Comparison of ENCODE assay signal across 1 cellular context in the genomic region with DNA sequence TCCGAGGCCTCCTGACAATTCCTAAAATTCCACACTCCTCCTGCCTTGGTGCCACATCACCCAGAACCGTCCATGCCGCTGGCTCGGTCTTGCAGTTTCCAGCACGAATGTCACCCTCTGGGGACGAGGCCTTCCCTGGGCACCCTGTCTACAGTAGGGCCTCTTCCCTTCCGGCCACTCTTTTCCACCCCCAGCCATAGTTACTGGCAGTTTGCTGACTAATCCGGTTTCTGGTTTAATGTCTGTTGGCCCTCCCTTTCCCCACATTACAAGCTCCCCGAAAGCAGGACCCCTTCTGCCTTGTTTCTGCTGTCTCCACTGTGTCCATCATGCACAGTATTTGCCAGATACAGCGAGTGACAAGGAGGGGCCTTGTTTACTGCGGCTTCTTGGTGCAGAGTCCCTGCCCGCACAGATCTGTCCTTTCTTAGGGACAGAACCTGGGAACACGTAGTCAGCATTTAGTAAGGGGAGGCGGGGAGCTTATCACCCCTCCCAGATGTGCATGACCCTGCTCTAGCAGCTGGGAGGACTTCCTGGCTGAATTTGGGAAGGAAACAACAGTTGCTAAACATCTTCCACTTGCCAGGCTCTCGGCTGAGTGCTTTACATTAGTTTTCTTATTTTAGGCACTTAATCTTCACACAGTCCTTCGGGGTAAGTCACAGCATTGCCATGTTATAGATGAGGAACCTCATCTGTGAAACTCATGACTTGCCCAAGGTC.
TF ChIP-seq lines count a peak whose summit lies in the region.

No MANE protein-coding gene starts in this region.

TF ChIP-seq in K562, 482 proteins besides CTCF, POLR2A, EP300 and RAD21 (continued from another document and continues in another):
- TF ChIP-seq, protein P1, sequence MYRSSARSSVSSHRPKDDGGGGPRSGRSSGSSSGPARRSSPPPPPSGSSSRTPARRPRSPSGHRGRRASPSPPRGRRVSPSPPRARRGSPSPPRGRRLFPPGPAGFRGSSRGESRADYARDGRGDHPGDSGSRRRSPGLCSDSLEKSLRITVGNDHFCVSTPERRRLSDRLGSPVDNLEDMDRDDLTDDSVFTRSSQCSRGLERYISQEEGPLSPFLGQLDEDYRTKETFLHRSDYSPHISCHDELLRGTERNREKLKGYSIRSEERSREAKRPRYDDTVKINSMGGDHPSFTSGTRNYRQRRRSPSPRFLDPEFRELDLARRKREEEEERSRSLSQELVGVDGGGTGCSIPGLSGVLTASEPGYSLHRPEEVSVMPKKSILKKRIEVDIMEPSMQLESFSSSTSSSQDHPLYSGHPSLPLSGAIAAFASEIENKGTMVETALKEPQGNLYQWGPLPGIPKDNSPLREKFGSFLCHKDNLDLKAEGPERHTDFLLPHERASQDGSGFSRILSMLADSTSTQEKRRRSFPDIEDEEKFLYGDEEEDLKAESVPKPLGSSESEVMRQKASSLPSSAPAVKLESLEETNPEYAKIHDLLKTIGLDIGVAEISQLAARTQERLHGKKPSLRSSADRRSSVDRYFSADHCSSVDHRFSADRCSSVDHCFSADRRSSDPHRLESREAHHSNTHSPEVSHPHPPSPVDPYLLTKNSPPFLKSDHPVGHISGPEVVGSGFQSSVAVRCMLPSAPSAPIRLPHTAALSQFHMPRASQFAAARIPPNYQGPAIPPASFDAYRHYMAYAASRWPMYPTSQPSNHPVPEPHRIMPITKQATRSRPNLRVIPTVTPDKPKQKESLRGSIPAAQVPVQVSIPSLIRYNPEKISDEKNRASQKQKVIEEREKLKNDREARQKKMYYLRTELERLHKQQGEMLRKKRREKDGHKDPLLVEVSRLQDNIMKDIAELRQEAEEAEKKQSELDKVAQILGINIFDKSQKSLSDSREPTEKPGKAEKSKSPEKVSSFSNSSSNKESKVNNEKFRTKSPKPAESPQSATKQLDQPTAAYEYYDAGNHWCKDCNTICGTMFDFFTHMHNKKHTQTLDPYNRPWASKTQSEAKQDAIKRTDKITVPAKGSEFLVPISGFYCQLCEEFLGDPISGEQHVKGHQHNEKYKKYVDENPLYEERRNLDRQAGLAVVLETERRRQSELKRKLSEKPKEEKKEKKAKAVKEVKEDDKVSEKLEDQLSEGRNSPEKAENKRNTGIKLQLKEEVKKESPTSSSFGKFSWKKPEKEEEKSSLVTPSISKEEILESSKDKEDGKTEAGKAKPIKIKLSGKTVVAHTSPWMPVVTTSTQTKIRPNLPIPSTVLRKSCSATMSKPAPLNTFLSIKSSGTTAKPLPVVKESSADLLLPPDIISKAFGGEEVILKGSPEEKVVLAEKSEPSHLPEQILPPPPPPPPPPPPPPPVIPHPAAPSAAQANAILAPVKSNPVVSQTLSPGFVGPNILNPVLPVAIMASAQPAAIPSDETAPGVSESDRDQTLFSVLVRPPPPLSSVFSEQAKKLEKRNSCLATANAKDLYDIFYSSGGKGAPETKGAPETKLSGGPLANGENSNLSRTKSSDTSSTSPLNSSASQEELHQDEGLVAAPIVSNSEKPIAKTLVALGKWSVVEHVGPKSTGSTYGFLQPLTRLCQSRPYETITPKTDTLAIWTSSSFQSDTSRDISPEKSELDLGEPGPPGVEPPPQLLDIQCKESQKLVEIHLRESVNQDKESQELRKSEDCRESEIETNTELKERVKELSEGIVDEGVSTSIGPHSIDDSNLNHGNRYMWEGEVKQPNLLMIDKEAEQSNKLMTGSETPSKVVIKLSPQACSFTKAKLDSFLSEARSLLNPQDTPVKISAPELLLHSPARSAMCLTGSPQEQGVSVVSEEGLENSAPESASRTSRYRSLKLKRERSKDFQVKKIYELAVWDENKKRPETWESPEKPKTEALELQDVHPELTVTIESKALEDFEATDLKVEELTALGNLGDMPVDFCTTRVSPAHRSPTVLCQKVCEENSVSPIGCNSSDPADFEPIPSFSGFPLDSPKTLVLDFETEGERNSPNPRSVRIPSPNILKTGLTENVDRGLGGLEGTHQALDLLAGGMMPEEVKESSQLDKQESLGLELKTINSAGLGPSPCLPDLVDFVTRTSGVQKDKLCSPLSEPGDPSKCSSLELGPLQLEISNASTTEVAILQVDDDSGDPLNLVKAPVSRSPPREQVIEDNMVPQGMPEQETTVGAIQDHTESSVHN (IDR thresholded peaks at IDR 0.05; ENCODE audit: borderline replicate concordance in 1 of 2, low read depth in 1 of 2), result no peak
- TF ChIP-seq RBFOX2 (IDR thresholded peaks at IDR 0.05; ENCODE audit: low read depth, low read length) (peak; percentile 70), NR2C2 (CRISPR knock-in tag; IDR thresholded peaks at IDR 0.05) (no peak), NR2C2 (tag; IDR thresholded peaks at IDR 0.05) (peak; percentile 81), NR4A1 (CRISPR knock-in tag; IDR thresholded peaks at IDR 0.05) (no peak), NR4A1 (tag; IDR thresholded peaks at IDR 0.05) (peak; percentile 49), DIDO1 (tag; IDR thresholded peaks at IDR 0.05; ENCODE audit: low read depth) (no peak), NR1H2 (CRISPR knock-in tag; IDR thresholded peaks at IDR 0.05) (no peak), STAT5A (IDR thresholded peaks at IDR 0.05; ENCODE audit: borderline replicate concordance, low read length) (peak; percentile 53; the same call in 1 of the 2 replicates), ZNF764 (CRISPR knock-in tag; IDR thresholded peaks at IDR 0.05; ENCODE audit: low read depth) (no peak), RBM17 (IDR thresholded peaks at IDR 0.05; ENCODE audit: borderline replicate concordance, low read depth, low read length) (no peak), ZNF384 (IDR thresholded peaks at IDR 0.05; ENCODE audit: low read depth, low read length) (no peak), HDAC8 (tag; IDR thresholded peaks at IDR 0.05) (no peak), ESRRA (IDR thresholded peaks at IDR 0.05; ENCODE audit: borderline replicate concordance, low read depth) (peak; percentile 64), ZNF184 (CRISPR knock-in tag; IDR thresholded peaks at IDR 0.05) (no peak), ZNF165 (CRISPR knock-in tag; IDR thresholded peaks at IDR 0.05; ENCODE audit: borderline replicate concordance) (no peak), ERF (CRISPR knock-in tag; IDR thresholded peaks at IDR 0.05) (no peak), TEAD4 (IDR thresholded peaks at IDR 0.05; ENCODE audit: low read length) (peak; percentile 74), TEAD4 (CRISPR knock-in tag; IDR thresholded peaks at IDR 0.05; ENCODE audit: borderline replicate concordance) (no peak), POLR2G (IDR thresholded peaks at IDR 0.05; ENCODE audit: low read depth, low read length) (peak; percentile 59), KDM2B (CRISPR knock-in tag; IDR thresholded peaks at IDR 0.05) (no peak), KLF1 (tag; IDR thresholded peaks at IDR 0.05) (no peak), PPARD (CRISPR knock-in tag; IDR thresholded peaks at IDR 0.05) (no peak), RB1 (IDR thresholded peaks at IDR 0.05; ENCODE audit: low read depth) (no peak), HDGF (IDR thresholded peaks at IDR 0.05) (no peak), CBX5 (IDR thresholded peaks at IDR 0.05; ENCODE audit: borderline replicate concordance, low read depth) (no peak), ZNF507 (tag; conservative IDR thresholded peaks at IDR 0.05) (no peak)
- TF ChIP-seq, protein P2, sequence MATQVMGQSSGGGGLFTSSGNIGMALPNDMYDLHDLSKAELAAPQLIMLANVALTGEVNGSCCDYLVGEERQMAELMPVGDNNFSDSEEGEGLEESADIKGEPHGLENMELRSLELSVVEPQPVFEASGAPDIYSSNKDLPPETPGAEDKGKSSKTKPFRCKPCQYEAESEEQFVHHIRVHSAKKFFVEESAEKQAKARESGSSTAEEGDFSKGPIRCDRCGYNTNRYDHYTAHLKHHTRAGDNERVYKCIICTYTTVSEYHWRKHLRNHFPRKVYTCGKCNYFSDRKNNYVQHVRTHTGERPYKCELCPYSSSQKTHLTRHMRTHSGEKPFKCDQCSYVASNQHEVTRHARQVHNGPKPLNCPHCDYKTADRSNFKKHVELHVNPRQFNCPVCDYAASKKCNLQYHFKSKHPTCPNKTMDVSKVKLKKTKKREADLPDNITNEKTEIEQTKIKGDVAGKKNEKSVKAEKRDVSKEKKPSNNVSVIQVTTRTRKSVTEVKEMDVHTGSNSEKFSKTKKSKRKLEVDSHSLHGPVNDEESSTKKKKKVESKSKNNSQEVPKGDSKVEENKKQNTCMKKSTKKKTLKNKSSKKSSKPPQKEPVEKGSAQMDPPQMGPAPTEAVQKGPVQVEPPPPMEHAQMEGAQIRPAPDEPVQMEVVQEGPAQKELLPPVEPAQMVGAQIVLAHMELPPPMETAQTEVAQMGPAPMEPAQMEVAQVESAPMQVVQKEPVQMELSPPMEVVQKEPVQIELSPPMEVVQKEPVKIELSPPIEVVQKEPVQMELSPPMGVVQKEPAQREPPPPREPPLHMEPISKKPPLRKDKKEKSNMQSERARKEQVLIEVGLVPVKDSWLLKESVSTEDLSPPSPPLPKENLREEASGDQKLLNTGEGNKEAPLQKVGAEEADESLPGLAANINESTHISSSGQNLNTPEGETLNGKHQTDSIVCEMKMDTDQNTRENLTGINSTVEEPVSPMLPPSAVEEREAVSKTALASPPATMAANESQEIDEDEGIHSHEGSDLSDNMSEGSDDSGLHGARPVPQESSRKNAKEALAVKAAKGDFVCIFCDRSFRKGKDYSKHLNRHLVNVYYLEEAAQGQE (CRISPR knock-in tag; IDR thresholded peaks at IDR 0.05; ENCODE audit: low read depth), result no peak
- TF ChIP-seq, protein P3, sequence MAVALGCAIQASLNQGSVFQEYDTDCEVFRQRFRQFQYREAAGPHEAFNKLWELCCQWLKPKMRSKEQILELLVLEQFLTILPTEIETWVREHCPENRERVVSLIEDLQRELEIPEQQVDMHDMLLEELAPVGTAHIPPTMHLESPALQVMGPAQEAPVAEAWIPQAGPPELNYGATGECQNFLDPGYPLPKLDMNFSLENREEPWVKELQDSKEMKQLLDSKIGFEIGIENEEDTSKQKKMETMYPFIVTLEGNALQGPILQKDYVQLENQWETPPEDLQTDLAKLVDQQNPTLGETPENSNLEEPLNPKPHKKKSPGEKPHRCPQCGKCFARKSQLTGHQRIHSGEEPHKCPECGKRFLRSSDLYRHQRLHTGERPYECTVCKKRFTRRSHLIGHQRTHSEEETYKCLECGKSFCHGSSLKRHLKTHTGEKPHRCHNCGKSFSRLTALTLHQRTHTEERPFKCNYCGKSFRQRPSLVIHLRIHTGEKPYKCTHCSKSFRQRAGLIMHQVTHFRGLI (CRISPR knock-in tag; IDR thresholded peaks at IDR 0.05), result no peak
- TF ChIP-seq, protein P4, sequence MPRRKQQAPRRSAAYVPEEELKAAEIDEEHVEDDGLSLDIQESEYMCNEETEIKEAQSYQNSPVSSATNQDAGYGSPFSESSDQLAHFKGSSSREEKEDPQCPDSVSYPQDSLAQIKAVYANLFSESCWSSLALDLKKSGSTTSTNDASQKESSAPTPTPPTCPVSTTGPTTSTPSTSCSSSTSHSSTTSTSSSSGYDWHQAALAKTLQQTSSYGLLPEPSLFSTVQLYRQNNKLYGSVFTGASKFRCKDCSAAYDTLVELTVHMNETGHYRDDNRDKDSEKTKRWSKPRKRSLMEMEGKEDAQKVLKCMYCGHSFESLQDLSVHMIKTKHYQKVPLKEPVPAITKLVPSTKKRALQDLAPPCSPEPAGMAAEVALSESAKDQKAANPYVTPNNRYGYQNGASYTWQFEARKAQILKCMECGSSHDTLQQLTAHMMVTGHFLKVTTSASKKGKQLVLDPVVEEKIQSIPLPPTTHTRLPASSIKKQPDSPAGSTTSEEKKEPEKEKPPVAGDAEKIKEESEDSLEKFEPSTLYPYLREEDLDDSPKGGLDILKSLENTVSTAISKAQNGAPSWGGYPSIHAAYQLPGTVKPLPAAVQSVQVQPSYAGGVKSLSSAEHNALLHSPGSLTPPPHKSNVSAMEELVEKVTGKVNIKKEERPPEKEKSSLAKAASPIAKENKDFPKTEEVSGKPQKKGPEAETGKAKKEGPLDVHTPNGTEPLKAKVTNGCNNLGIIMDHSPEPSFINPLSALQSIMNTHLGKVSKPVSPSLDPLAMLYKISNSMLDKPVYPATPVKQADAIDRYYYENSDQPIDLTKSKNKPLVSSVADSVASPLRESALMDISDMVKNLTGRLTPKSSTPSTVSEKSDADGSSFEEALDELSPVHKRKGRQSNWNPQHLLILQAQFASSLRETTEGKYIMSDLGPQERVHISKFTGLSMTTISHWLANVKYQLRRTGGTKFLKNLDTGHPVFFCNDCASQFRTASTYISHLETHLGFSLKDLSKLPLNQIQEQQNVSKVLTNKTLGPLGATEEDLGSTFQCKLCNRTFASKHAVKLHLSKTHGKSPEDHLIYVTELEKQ (CRISPR knock-in tag; IDR thresholded peaks at IDR 0.05), result no peak
- TF ChIP-seq, protein P5, sequence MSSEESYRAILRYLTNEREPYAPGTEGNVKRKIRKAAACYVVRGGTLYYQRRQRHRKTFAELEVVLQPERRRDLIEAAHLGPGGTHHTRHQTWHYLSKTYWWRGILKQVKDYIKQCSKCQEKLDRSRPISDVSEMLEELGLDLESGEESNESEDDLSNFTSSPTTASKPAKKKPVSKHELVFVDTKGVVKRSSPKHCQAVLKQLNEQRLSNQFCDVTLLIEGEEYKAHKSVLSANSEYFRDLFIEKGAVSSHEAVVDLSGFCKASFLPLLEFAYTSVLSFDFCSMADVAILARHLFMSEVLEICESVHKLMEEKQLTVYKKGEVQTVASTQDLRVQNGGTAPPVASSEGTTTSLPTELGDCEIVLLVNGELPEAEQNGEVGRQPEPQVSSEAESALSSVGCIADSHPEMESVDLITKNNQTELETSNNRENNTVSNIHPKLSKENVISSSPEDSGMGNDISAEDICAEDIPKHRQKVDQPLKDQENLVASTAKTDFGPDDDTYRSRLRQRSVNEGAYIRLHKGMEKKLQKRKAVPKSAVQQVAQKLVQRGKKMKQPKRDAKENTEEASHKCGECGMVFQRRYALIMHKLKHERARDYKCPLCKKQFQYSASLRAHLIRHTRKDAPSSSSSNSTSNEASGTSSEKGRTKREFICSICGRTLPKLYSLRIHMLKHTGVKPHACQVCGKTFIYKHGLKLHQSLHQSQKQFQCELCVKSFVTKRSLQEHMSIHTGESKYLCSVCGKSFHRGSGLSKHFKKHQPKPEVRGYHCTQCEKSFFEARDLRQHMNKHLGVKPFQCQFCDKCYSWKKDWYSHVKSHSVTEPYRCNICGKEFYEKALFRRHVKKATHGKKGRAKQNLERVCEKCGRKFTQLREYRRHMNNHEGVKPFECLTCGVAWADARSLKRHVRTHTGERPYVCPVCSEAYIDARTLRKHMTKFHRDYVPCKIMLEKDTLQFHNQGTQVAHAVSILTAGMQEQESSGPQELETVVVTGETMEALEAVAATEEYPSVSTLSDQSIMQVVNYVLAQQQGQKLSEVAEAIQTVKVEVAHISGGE (CRISPR knock-in tag; IDR thresholded peaks at IDR 0.05), result peak in 1 of 3 experiments; percentile 48; a peak in 1 of 6 replicates
- TF ChIP-seq, protein P6, sequence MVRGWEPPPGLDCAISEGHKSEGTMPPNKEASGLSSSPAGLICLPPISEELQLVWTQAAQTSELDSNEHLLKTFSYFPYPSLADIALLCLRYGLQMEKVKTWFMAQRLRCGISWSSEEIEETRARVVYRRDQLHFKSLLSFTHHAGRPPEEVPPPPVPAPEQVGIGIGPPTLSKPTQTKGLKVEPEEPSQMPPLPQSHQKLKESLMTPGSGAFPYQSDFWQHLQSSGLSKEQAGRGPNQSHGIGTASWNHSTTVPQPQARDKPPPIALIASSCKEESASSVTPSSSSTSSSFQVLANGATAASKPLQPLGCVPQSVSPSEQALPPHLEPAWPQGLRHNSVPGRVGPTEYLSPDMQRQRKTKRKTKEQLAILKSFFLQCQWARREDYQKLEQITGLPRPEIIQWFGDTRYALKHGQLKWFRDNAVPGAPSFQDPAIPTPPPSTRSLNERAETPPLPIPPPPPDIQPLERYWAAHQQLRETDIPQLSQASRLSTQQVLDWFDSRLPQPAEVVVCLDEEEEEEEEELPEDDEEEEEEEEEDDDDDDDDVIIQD (CRISPR knock-in tag; IDR thresholded peaks at IDR 0.05), result no peak
